ENCODE assay signal across 8 cellular contexts in genomic region chr5:139968547-139969261, GRCh38.
DNase-seq lines count a peak whose midpoint lies in the region; ATAC-seq and TF ChIP-seq lines count a peak whose summit lies in the region.

No MANE protein-coding gene starts in this region.

- H3K4me1 ChIP-seq in Peyer's patch (peaks cover 0 to 9% (median 0%) of the 10 kb centered on the region in 4 donors), neural progenitor cell (no peaks in the 10 kb centered on the region), stomach (peaks cover 0 to 15% (median 10%) of the 10 kb centered on the region in 4 donors)

- H2AFZ ChIP-seq in neural progenitor cell (replicated peaks): peak overlapping the region; percentile 45

- ATAC-seq in GM21825 (IDR thresholded peaks at IDR 0.05; ENCODE audit: unreplicated experiment): peak; percentile 90

- no peaks in the 10 kb centered on the region for H3K9me3 ChIP-seq in Peyer's patch
- no peaks in the 10 kb centered on the region for H3K9me3 ChIP-seq in neural progenitor cell (ENCODE audit: low read depth)
- no peaks in the 10 kb centered on the region for H3K9me3 ChIP-seq in stomach

- no peaks in the 10 kb centered on the region for H3K36me3 Mint-ChIP-seq in activated T-helper 1 cell treated with anti-CD3 and anti-CD28 coated beads, Interleukin-12 subunit alpha, Interleukin-12 subunit beta, Interleukin-2, Interleukin-4 antibody, amounts not matched to agents 30 ng/mL and 10 ng/mL and 1 ng/mL, durations not matched to agents 14 hours and 24 hours and 36 hours (ENCODE audit: low read depth)
- H3K36me3 Mint-ChIP-seq in neural progenitor cell: no peaks in the 10 kb centered on the region

- TF ChIP-seq EP300 in stomach (IDR thresholded peaks at IDR 0.05): no peak

- WGBS in stomach, 5 donors: 23 to 32% (median 24%) methylated on average over 19 to 23 of the region's 23 CpGs

- DNase-seq in EH (ENCODE audit: low read depth) (peak; percentile 65), Kasumi-1 (lab: John Stamatoyannopoulos, UW) (peak; percentile 60 to 71), Peyer's patch (peak; percentile 82 to 94 (median 91)), fibroblast of peridontal ligament (ENCODE audit: extremely low read depth) (peak; percentile 53), neural progenitor cell (ENCODE audit: low spot score) (peak; percentile 92), stomach (peak; percentile 94)
- peak; percentile 77 for DNase-seq in activated T-helper 1 cell treated with anti-CD3 and anti-CD28 coated beads, Interleukin-12 subunit alpha, Interleukin-12 subunit beta, Interleukin-2, Interleukin-4 antibody, amounts not matched to agents 30 ng/mL and 10 ng/mL and 1 ng/mL, durations not matched to agents 14 hours and 24 hours and 36 hours (ENCODE audit: low spot score)

- H3K36me3 ChIP-seq in Peyer's patch (no peaks in the 10 kb centered on the region), neural progenitor cell (no peaks in the 10 kb centered on the region), stomach (no peaks in the 10 kb centered on the region)

- H3K27me3 ChIP-seq in Peyer's patch (no peaks in the 10 kb centered on the region), neural progenitor cell (peaks cover 30% of the 10 kb centered on the region), stomach (no peaks in the 10 kb centered on the region)

- no peaks in the 10 kb centered on the region for H3K79me2 ChIP-seq in neural progenitor cell (ENCODE audit: low read depth)

- no peak overlapping the region for H3K4me3 Mint-ChIP-seq in activated T-helper 1 cell treated with anti-CD3 and anti-CD28 coated beads, Interleukin-12 subunit alpha, Interleukin-12 subunit beta, Interleukin-2, Interleukin-4 antibody, amounts not matched to agents 30 ng/mL and 10 ng/mL and 1 ng/mL, durations not matched to agents 14 hours and 24 hours and 36 hours
- no peak overlapping the region for H3K4me3 Mint-ChIP-seq in neural progenitor cell

- H3K27ac Mint-ChIP-seq in activated T-helper 1 cell treated with anti-CD3 and anti-CD28 coated beads, Interleukin-12 subunit alpha, Interleukin-12 subunit beta, Interleukin-2, Interleukin-4 antibody, amounts not matched to agents 30 ng/mL and 10 ng/mL and 1 ng/mL, durations not matched to agents 14 hours and 24 hours and 36 hours: no peak overlapping the region
- no peak overlapping the region for H3K27ac Mint-ChIP-seq in neural progenitor cell

- no peaks in the 10 kb centered on the region for H4K20me1 ChIP-seq in neural progenitor cell (ENCODE audit: low read depth)

- H3K4me3 ChIP-seq in Peyer's patch (no peak overlapping the region), neural progenitor cell (no peak overlapping the region), stomach (no peak overlapping the region)

- no peaks in the 10 kb centered on the region for H3K9me3 Mint-ChIP-seq in activated T-helper 1 cell treated with anti-CD3 and anti-CD28 coated beads, Interleukin-12 subunit alpha, Interleukin-12 subunit beta, Interleukin-2, Interleukin-4 antibody, amounts not matched to agents 30 ng/mL and 10 ng/mL and 1 ng/mL, durations not matched to agents 14 hours and 24 hours and 36 hours
- no peaks in the 10 kb centered on the region for H3K9me3 Mint-ChIP-seq in neural progenitor cell

- no peak overlapping the region for H3K4me2 ChIP-seq in neural progenitor cell

- no peaks in the 10 kb centered on the region for H3F3A ChIP-seq in neural progenitor cell (ENCODE audit: low read depth)

- H3K4me1 Mint-ChIP-seq in activated T-helper 1 cell treated with anti-CD3 and anti-CD28 coated beads, Interleukin-12 subunit alpha, Interleukin-12 subunit beta, Interleukin-2, Interleukin-4 antibody, amounts not matched to agents 30 ng/mL and 10 ng/mL and 1 ng/mL, durations not matched to agents 14 hours and 24 hours and 36 hours (ENCODE audit: low read depth): no peaks in the 10 kb centered on the region
- no peaks in the 10 kb centered on the region for H3K4me1 Mint-ChIP-seq in neural progenitor cell

- intact Hi-C loops in activated T-helper 1 cell treated with anti-CD3 and anti-CD28 coated beads, Interleukin-12 subunit alpha, Interleukin-12 subunit beta, Interleukin-2, Interleukin-4 antibody, amounts not matched to agents 30 ng/mL and 10 ng/mL and 1 ng/mL, durations not matched to agents 14 hours and 24 hours and 36 hours (cut with micrococcal nuclease): loop anchor here (1.0 kb wide), 3 partner anchors 124 to 189 kb away; no protein-coding TSS in a partner anchor
- intact Hi-C loops in stomach (cut with DNase I; ENCODE audit: low total_unique reads): loop anchor here (2.0 kb wide), 1 partner anchor 180 kb away; no protein-coding TSS in a partner anchor

- TF ChIP-seq POLR2A in Peyer's patch (IDR thresholded peaks at IDR 0.05) (no peak), stomach (IDR thresholded peaks at IDR 0.05) (no peak)

- peaks cover 29% of the 10 kb centered on the region for H3K27me3 Mint-ChIP-seq in activated T-helper 1 cell treated with anti-CD3 and anti-CD28 coated beads, Interleukin-12 subunit alpha, Interleukin-12 subunit beta, Interleukin-2, Interleukin-4 antibody, amounts not matched to agents 30 ng/mL and 10 ng/mL and 1 ng/mL, durations not matched to agents 14 hours and 24 hours and 36 hours (ENCODE audit: insufficient read depth)
- H3K27me3 Mint-ChIP-seq in neural progenitor cell (ENCODE audit: insufficient read depth, low read depth): peaks cover 4% of the 10 kb centered on the region

- no peak overlapping the region for H3K9ac ChIP-seq in neural progenitor cell

- no peak overlapping the region for H3K27ac ChIP-seq in Peyer's patch
- no peak overlapping the region for H3K27ac ChIP-seq in neural progenitor cell
- no peak overlapping the region for H3K27ac ChIP-seq in stomach

- TF ChIP-seq CTCF in Peyer's patch (IDR thresholded peaks at IDR 0.05) (peak; percentile 85 to 100 (median 99)), neural progenitor cell (IDR thresholded peaks at IDR 0.05) (peak; percentile 100), stomach (IDR thresholded peaks at IDR 0.05) (peak in 6 of 7 experiments; percentile 92 to 100 (median 98))
